7 cellular contexts compared by ENCODE assay signal in the genomic region with DNA sequence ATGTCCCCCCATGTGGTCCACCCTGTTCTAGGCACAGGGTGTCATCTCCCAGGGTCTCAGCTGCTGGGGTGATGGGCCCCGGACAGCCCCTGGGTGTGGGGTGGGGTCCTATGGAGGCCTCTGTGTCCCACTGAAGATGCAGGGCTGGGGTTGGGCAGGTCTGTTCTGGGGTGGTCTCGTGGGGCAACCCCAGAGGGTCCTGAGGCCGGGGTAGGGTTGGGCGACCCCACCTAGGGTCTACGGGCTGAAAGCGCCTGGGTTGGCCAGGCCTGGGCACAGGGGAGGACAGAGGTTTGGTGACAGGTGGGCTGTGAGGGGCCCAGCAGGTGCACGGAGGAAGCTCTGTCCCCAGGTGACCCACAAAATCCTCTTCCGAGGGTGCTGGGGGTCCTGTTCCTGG.
DNase-seq lines count a peak whose midpoint lies in the region; ATAC-seq and TF ChIP-seq lines count a peak whose summit lies in the region.
"Not testable (repeated sequence)": the region's sequence is repeated elsewhere in the genome, so short reads cannot be mapped to it uniquely, and the experiment has no call there.

No MANE protein-coding gene starts in this region.

- not testable (repeated sequence) for H3K9me2 ChIP-seq in DOHH2 (replicated peaks; ENCODE audit: control insufficient read depth, low read length); Karpas-422 (replicated peaks; ENCODE audit: insufficient read depth, low read length)

- not testable (repeated sequence) for H3K27me3 ChIP-seq in DOHH2 (ENCODE audit: control insufficient read depth, low read length); Karpas-422 (ENCODE audit: low read length); RWPE2 (ENCODE audit: insufficient read depth, poor library complexity, severe bottlenecking)

- H3K27me3 Mint-ChIP-seq in stimulated activated memory B cell treated with anti-CD40 and anti-IgM and Interleukin-4, amounts not matched to agents 10 μg/mL and 1 μg/mL and 100 μg/mL, for 72 hours = not testable (repeated sequence)

- H3K27ac Mint-ChIP-seq in stimulated activated memory B cell treated with anti-CD40 and anti-IgM and Interleukin-4, amounts not matched to agents 10 μg/mL and 1 μg/mL and 100 μg/mL, for 72 hours = peak overlapping the region; percentile 94

- not testable (repeated sequence) for H3F3A ChIP-seq in DOHH2 (ENCODE audit: control insufficient read depth, insufficient read depth)

- H3K4me3 ChIP-seq in DOHH2 (ENCODE audit: low read length); Karpas-422 (ENCODE audit: low read length); RWPE2 (ENCODE audit: severe bottlenecking): not testable (repeated sequence)

- not testable (repeated sequence) for DNase-seq in Karpas-422
- DNase-seq in RWPE2 (ENCODE audit: low spot score) = peak; percentile 55

- H3K27ac ChIP-seq in DOHH2 (ENCODE audit: low read depth, low read length) (peak overlapping the region; percentile 97), Karpas-422 (ENCODE audit: low read length) (peak overlapping the region; percentile 93)
- not testable (repeated sequence) for H3K27ac ChIP-seq in RWPE2 (ENCODE audit: poor library complexity, severe bottlenecking)

- H3K4me2 ChIP-seq in DOHH2 (ENCODE audit: low read length) = peak overlapping the region; percentile 61
- H3K4me2 ChIP-seq in Karpas-422 (ENCODE audit: low read depth, low read length, poor library complexity, severe bottlenecking) = peak overlapping the region; percentile 27

- peaks cover 71% of the 10 kb centered on the region for H3K4me1 Mint-ChIP-seq in stimulated activated memory B cell treated with anti-CD40 and anti-IgM and Interleukin-4, amounts not matched to agents 10 μg/mL and 1 μg/mL and 100 μg/mL, for 72 hours

- peaks cover 30% of the 10 kb centered on the region for H3K9me3 Mint-ChIP-seq in stimulated activated memory B cell treated with anti-CD40 and anti-IgM and Interleukin-4, amounts not matched to agents 10 μg/mL and 1 μg/mL and 100 μg/mL, for 72 hours

- H3K9ac ChIP-seq in Karpas-422 (ENCODE audit: low read length) = peak overlapping the region; percentile 63

- not testable (repeated sequence) for H4K20me1 ChIP-seq in DOHH2 (ENCODE audit: control insufficient read depth, insufficient read depth, low read depth, low read length); Karpas-422 (ENCODE audit: insufficient read depth, low read depth, low read length)

- H3K79me2 ChIP-seq in DOHH2 (ENCODE audit: control insufficient read depth, low read length) = peaks cover 17% of the 10 kb centered on the region
- not testable (repeated sequence) for H3K79me2 ChIP-seq in Karpas-422 (ENCODE audit: low read length)

- not testable (repeated sequence) for TF ChIP-seq CTCF in DOHH2 (IDR thresholded peaks at IDR 0.05; ENCODE audit: low read depth, low read length, poor library complexity, severe bottlenecking); RWPE2 (IDR thresholded peaks at IDR 0.05; ENCODE audit: poor library complexity, severe bottlenecking)

- ATAC-seq in GM21447 (IDR thresholded peaks at IDR 0.05; ENCODE audit: unreplicated experiment) = peak; percentile 0
- ATAC-seq in HG02981 (IDR thresholded peaks at IDR 0.05; ENCODE audit: unreplicated experiment) = peak; percentile 1
- ATAC-seq in RWPE2 (ENCODE audit: low read depth); stimulated activated memory B cell treated with anti-CD40 and anti-IgM and Interleukin-4, amounts not matched to agents 10 μg/mL and 1 μg/mL and 100 μg/mL, for 72 hours: not testable (repeated sequence)
- peak; percentile 6 for ATAC-seq in esophagus mucosa

- H3K36me3 Mint-ChIP-seq in stimulated activated memory B cell treated with anti-CD40 and anti-IgM and Interleukin-4, amounts not matched to agents 10 μg/mL and 1 μg/mL and 100 μg/mL, for 72 hours = peaks cover 32% of the 10 kb centered on the region

- not testable (repeated sequence) for H3K9me3 ChIP-seq in DOHH2 (ENCODE audit: control insufficient read depth, insufficient read depth, low read length); Karpas-422 (ENCODE audit: low read length); RWPE2 (ENCODE audit: severe bottlenecking)

- H2AFZ ChIP-seq in Karpas-422 (ENCODE audit: low read length) = not testable (repeated sequence)

- H3K4me1 ChIP-seq in DOHH2 (ENCODE audit: control insufficient read depth, low read length) (peaks cover 74% of the 10 kb centered on the region), Karpas-422 (ENCODE audit: low read length) (peaks cover 70% of the 10 kb centered on the region)
- H3K4me1 ChIP-seq in RWPE2 (ENCODE audit: insufficient read depth, poor library complexity, severe bottlenecking) = not testable (repeated sequence)

- not testable (repeated sequence) for H3K36me3 ChIP-seq in DOHH2 (ENCODE audit: control insufficient read depth, low read length); Karpas-422 (ENCODE audit: insufficient read depth, low read length); RWPE2 (ENCODE audit: low read depth)

- not testable (repeated sequence) for H3K4me3 Mint-ChIP-seq in stimulated activated memory B cell treated with anti-CD40 and anti-IgM and Interleukin-4, amounts not matched to agents 10 μg/mL and 1 μg/mL and 100 μg/mL, for 72 hours
